ENCODE assay signal across 15 cellular contexts in genomic region chr11:118602331-118602730, GRCh38. TPM values are rescaled to one million over a fixed set of nuclear protein-coding genes. Genes with fewer than 3 reads are reported as not detected.
A peak's percentile ranks its signal among the peaks of the same experiment; 100 is the strongest.
DNase-seq lines count a peak whose midpoint lies in the region; ATAC-seq and TF ChIP-seq lines count a peak whose summit lies in the region.
"Had no signal": no experiment of that assay in that cellular context is flagged by ENCODE, and none has a peak within 500 bp of the region (broad histone marks: within the 10 kb centered on the region; RNA-seq: fewer than 3 reads in every experiment).

No MANE protein-coding gene starts in this region.

- peaks cover 43% of the 10 kb centered on the region for H3K4me1 Mint-ChIP-seq in brain

- H3K9me3 Mint-ChIP-seq in brain, result no peaks in the 10 kb centered on the region
- H3K9me3 Mint-ChIP-seq: CD4-positive, alpha-beta T cell; T-helper 2 cell treated with Interferon-gamma antibody and Interleukin-4, amounts not matched to agents 5 μg/mL and 100 μg/mL, for 36 hours had no signal

- no peaks in the 10 kb centered on the region for H3K4me1 ChIP-seq in PC-3 (ENCODE audit: insufficient read depth, low read length)
- peaks cover 52% of the 10 kb centered on the region for H3K4me1 ChIP-seq in left ventricle myocardium inferior
- H3K4me1 ChIP-seq: pancreas had no signal

- POLR2A ChIA-PET in PC-3 (lab: Charles Lee; ENCODE audit: unreplicated experiment), result no interaction called here

- no peak overlapping the region for H3K9ac ChIP-seq in PC-3 (ENCODE audit: low read length)

- no peak overlapping the region for H3K4me3 Mint-ChIP-seq in brain
- H3K4me3 Mint-ChIP-seq: CD4-positive, alpha-beta T cell; T-helper 2 cell treated with Interferon-gamma antibody and Interleukin-4, amounts not matched to agents 5 μg/mL and 100 μg/mL, for 36 hours had no signal

- H2AFZ ChIP-seq in PC-3 (ENCODE audit: low read length), result no peak overlapping the region

- BruUV-seq in PC-3 (replicated peaks; lab: Mats Ljungman, UMichigan), result TSS peak; percentile 43

- H3K27ac Mint-ChIP-seq in brain, result peak overlapping the region in 3 of 5 experiments; percentile 16 to 64 (median 44)
- H3K27ac Mint-ChIP-seq: CD4-positive, alpha-beta T cell; T-helper 2 cell treated with Interferon-gamma antibody and Interleukin-4, amounts not matched to agents 5 μg/mL and 100 μg/mL, for 36 hours had no signal

- peaks cover 34% of the 10 kb centered on the region for H3K36me3 ChIP-seq in PC-3 (ENCODE audit: low read depth, low read length)
- H3K36me3 ChIP-seq in left ventricle myocardium inferior, result peaks cover 60% of the 10 kb centered on the region

- DNase-seq in PC-3 (no peak), left ventricle myocardium inferior (peak; percentile 52), COLO668 (lab: John Stamatoyannopoulos, UW; ENCODE audit: unreplicated experiment) (no peak), COLO829 (ENCODE audit: low spot score) (no peak)
- DNase-seq in stimulated activated CD8-positive, alpha-beta memory T cell treated with anti-CD3 and anti-CD28 coated beads, Interleukin-4, amount 100 ng/mL, for 48 hours, result peak; percentile 21
- DNase-seq: activated CD4-positive, alpha-beta T cell treated with anti-CD3 and anti-CD28 coated beads, Interleukin-2, amount 50 U/mL, for 4 hours; CD4-positive, alpha-beta T cell; Karpas-422; mucosa of descending colon; NCI-H146; NCI-H524 had no signal

- H3K4me2 ChIP-seq in PC-3 (ENCODE audit: low read length), result no peak overlapping the region

- H3K4me3 ChIP-seq in PC-3 (ENCODE audit: low read length) (no peak overlapping the region), left ventricle myocardium inferior (no peak overlapping the region)
- H3K4me3 ChIP-seq: mucosa of descending colon, pancreas had no signal

- H3K27me3 ChIP-seq in PC-3 (ENCODE audit: low read length), result no peaks in the 10 kb centered on the region
- H3K27me3 ChIP-seq in left ventricle myocardium inferior (ENCODE audit: low read depth), result no peaks in the 10 kb centered on the region
- H3K27me3 ChIP-seq: pancreas had no signal

- ATAC-seq in PC-3 (peak; percentile 13), HG03442 (IDR thresholded peaks at IDR 0.05; ENCODE audit: unreplicated experiment) (no peak)
- ATAC-seq: mucosa of descending colon, pancreas had no signal

- peaks cover 3% of the 10 kb centered on the region for H3K27me3 Mint-ChIP-seq in brain
- H3K27me3 Mint-ChIP-seq: CD4-positive, alpha-beta T cell had no signal

- CTCF ChIA-PET in PC-3 (lab: Charles Lee), result interaction anchor here (0.6 kb wide), 1 partner anchor 54 kb away, joined by 3 read pairs; no protein-coding TSS in a partner anchor

- H3K79me2 ChIP-seq in PC-3 (ENCODE audit: low read length), result no peaks in the 10 kb centered on the region

- peaks cover 45% of the 10 kb centered on the region for H3K36me3 Mint-ChIP-seq in brain

- TF ChIP-seq CTCF in PC-3 (conservative IDR thresholded peaks at IDR 0.05; ENCODE audit: low read depth, low read length) (no peak), brain (conservative IDR thresholded peaks at IDR 0.05) (no peak), left ventricle myocardium inferior (IDR thresholded peaks at IDR 0.05; ENCODE audit: borderline replicate concordance) (no peak)

- intact Hi-C loops in PC-3 (cut with micrococcal nuclease), result no loop called here
- intact Hi-C loops in left ventricle myocardium inferior (cut with micrococcal nuclease), result no loop called here

- H3K9me2 ChIP-seq in PC-3 (replicated peaks; ENCODE audit: low read length), result no peaks in the 10 kb centered on the region

- H3K9me3 ChIP-seq in PC-3 (ENCODE audit: low read length) (no peaks in the 10 kb centered on the region), left ventricle myocardium inferior (replicated peaks) (no peaks in the 10 kb centered on the region)
- H3K9me3 ChIP-seq: mucosa of descending colon, pancreas had no signal

- no peak overlapping the region for H3K27ac ChIP-seq in PC-3 (ENCODE audit: low read length)
- peak overlapping the region; percentile 93 for H3K27ac ChIP-seq in left ventricle myocardium inferior (replicated peaks)
- H3K27ac ChIP-seq: pancreas had no signal

- H3F3A ChIP-seq in PC-3 (ENCODE audit: low read length, unreplicated experiment), result no peaks in the 10 kb centered on the region

- no peaks in the 10 kb centered on the region for H4K20me1 ChIP-seq in PC-3 (ENCODE audit: low read length)

RNA-seq across cellular contexts. Expression of gene PHLDB1, which starts 5.1 kb away (rescaled TPM):
- 36.1 and 37.1 TPM in 2 replicates for total RNA-seq in PC-3 (2014; rRNA removed)
- polyA plus RNA-seq in brain (ENCODE audit: insufficient read depth, low read depth, low replicate concordance), result 85.1 TPM
- total RNA-seq in left ventricle myocardium inferior, result 102 TPM

RNA-seq across cellular contexts. Expression of gene ARCN1, which starts 30.1 kb away (rescaled TPM):
- total RNA-seq in PC-3 (2014; rRNA removed) (122 and 132 TPM in 2 replicates), left ventricle myocardium inferior (99.4 TPM)
- 113 TPM for polyA plus RNA-seq in brain (ENCODE audit: insufficient read depth, low read depth, low replicate concordance)

RNA-seq across cellular contexts. Expression of gene IFT46, which starts 36.6 kb away (rescaled TPM):
- total RNA-seq in PC-3 (2014; rRNA removed) (32.9 and 35.2 TPM in 2 replicates), left ventricle myocardium inferior (26.0 TPM)
- polyA plus RNA-seq in brain (ENCODE audit: insufficient read depth, low read depth, low replicate concordance), result 34.3 TPM

Comparison
In these comparisons a context has a peak if more than half of its experiments do, and no peak if none do; other contexts are left out.
1. DNase-seq: peak in left ventricle myocardium inferior (single experiment) and stimulated activated CD8-positive, alpha-beta memory T cell treated with anti-CD3 and anti-CD28 coated beads, Interleukin-4, amount 100 ng/mL, for 48 hours (single experiment); none in PC-3 (single experiment), COLO668 (single experiment) and COLO829 (single experiment).